Comparison of ENCODE assay signal across 1 cellular context in the genomic region with DNA sequence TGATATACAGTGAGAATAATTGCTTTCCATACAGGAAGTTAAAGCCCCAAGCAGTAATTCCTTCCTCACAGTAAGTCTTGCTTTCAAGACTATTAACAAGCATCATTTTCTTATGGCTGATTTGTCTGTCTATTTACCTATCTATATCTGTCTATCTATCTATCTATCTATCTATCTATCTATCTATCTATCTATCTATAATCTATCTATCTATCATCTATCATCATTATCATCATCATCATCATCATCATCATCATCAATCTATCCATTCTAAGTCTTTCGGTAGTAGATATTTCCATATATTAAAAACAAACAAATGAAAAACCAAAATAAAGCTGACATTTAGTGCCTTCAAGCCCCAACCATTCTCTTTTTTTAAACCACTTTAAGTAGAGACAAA.
TF ChIP-seq lines count a peak whose summit lies in the region.

No MANE protein-coding gene starts in this region.

TF ChIP-seq in HEK293, 187 proteins besides CTCF, POLR2A, EP300 and RAD21 (continued from another document):
- TF ChIP-seq, protein P1, sequence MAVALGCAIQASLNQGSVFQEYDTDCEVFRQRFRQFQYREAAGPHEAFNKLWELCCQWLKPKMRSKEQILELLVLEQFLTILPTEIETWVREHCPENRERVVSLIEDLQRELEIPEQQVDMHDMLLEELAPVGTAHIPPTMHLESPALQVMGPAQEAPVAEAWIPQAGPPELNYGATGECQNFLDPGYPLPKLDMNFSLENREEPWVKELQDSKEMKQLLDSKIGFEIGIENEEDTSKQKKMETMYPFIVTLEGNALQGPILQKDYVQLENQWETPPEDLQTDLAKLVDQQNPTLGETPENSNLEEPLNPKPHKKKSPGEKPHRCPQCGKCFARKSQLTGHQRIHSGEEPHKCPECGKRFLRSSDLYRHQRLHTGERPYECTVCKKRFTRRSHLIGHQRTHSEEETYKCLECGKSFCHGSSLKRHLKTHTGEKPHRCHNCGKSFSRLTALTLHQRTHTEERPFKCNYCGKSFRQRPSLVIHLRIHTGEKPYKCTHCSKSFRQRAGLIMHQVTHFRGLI (tag by site-specific recombination; IDR thresholded peaks at IDR 0.05) = no peak
- TF ChIP-seq, protein P2, sequence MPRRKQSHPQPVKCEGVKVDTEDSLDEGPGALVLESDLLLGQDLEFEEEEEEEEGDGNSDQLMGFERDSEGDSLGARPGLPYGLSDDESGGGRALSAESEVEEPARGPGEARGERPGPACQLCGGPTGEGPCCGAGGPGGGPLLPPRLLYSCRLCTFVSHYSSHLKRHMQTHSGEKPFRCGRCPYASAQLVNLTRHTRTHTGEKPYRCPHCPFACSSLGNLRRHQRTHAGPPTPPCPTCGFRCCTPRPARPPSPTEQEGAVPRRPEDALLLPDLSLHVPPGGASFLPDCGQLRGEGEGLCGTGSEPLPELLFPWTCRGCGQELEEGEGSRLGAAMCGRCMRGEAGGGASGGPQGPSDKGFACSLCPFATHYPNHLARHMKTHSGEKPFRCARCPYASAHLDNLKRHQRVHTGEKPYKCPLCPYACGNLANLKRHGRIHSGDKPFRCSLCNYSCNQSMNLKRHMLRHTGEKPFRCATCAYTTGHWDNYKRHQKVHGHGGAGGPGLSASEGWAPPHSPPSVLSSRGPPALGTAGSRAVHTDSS (tag by site-specific recombination; IDR thresholded peaks at IDR 0.05) = peak; percentile 55
- no peak for TF ChIP-seq ZNF112 (tag by site-specific recombination; IDR thresholded peaks at IDR 0.05)
- TF ChIP-seq, protein P3, sequence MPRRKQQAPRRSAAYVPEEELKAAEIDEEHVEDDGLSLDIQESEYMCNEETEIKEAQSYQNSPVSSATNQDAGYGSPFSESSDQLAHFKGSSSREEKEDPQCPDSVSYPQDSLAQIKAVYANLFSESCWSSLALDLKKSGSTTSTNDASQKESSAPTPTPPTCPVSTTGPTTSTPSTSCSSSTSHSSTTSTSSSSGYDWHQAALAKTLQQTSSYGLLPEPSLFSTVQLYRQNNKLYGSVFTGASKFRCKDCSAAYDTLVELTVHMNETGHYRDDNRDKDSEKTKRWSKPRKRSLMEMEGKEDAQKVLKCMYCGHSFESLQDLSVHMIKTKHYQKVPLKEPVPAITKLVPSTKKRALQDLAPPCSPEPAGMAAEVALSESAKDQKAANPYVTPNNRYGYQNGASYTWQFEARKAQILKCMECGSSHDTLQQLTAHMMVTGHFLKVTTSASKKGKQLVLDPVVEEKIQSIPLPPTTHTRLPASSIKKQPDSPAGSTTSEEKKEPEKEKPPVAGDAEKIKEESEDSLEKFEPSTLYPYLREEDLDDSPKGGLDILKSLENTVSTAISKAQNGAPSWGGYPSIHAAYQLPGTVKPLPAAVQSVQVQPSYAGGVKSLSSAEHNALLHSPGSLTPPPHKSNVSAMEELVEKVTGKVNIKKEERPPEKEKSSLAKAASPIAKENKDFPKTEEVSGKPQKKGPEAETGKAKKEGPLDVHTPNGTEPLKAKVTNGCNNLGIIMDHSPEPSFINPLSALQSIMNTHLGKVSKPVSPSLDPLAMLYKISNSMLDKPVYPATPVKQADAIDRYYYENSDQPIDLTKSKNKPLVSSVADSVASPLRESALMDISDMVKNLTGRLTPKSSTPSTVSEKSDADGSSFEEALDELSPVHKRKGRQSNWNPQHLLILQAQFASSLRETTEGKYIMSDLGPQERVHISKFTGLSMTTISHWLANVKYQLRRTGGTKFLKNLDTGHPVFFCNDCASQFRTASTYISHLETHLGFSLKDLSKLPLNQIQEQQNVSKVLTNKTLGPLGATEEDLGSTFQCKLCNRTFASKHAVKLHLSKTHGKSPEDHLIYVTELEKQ (tag by site-specific recombination; IDR thresholded peaks at IDR 0.05; ENCODE audit: borderline replicate concordance) = no peak
